Comparison of ENCODE assay signal across 25 cellular contexts in the genomic region with DNA sequence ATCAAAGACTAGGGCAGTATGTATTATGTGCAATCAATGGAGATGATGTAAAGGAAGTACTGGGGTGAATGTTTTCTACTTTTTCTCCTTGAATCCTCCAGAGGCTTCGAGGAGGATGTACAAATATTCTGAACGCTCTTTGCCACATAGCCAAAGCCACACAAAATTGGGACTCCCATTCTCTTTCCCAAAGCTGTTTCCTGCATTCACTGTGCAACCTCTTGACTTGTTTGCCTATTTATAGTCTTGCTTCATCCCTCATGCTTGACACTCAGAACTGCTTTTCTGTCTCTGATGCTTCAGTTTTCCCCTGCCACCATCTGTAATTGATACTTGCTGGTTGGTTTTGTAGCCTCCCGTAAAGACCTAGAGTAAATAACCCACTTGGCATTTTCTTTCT.
A peak's percentile ranks its signal among the peaks of the same experiment; 100 is the strongest.
DNase-seq lines count a peak whose midpoint lies in the region; FAIRE-seq and TF ChIP-seq lines count a peak whose summit lies in the region.
"Had no signal": no experiment of that assay in that cellular context is flagged by ENCODE, and none has a peak within 500 bp of the region (broad histone marks: within the 10 kb centered on the region; RNA-seq: fewer than 3 reads in every experiment).

No MANE protein-coding gene starts in this region.

- no peak overlapping the region for H3K4me2 ChIP-seq in KMS-11
- H3K4me2 ChIP-seq: SK-N-SH had no signal

- DNase-seq in DMS53 (lab: John Stamatoyannopoulos, UW) (peak; percentile 33), DMS53 treated with DMSO at 0.1 percent for 48 hours (lab: John Stamatoyannopoulos, UW; ENCODE audit: unreplicated experiment) (no peak), NCI-H510A treated with DMSO at 0.1 percent for 48 hours (lab: John Stamatoyannopoulos, UW) (peak; percentile 48), GM12891 (ENCODE audit: insufficient read length, low spot score) (no peak), H7 (no peak)
- DNase-seq in activated naive CD4-positive, alpha-beta T cell treated with anti-CD3 and anti-CD28 coated beads, Interleukin-2, amount 10 ng/mL, durations not matched to agents 7 days and 5 days = no peak
- DNase-seq: ACHN; Calu3; CD8-positive, alpha-beta memory T cell; DMS79; GM23248; KBM-7; NCI-H1105 treated with DMSO at 0.1 percent for 48 hours; NCI-H2171 treated with DMSO at 0.1 percent for 48 hours; NCI-H446 treated with DMSO at 0.1 percent for 48 hours; SHP77 treated with DMSO at 0.1 percent for 48 hours; SK-N-SH; T-helper 2 cell had no signal

- no peak for FAIRE-seq in GM12891 (lab: Jason Lieb, UNC)

- H3K27ac Mint-ChIP-seq in nephron = peak overlapping the region; percentile 89 to 98 (median 89)
- H3K27ac Mint-ChIP-seq in activated naive CD4-positive, alpha-beta T cell treated with anti-CD3 and anti-CD28 coated beads, Interleukin-2, amount 10 ng/mL, durations not matched to agents 7 days and 5 days = no peak overlapping the region
- H3K27ac Mint-ChIP-seq: CD8-positive, alpha-beta memory T cell had no signal

- H3K36me3 Mint-ChIP-seq in nephron (ENCODE audit: low read depth) = peaks cover 7% of the 10 kb centered on the region
- H3K36me3 Mint-ChIP-seq in activated naive CD4-positive, alpha-beta T cell treated with anti-CD3 and anti-CD28 coated beads, Interleukin-2, amount 10 ng/mL, durations not matched to agents 7 days and 5 days = no peaks in the 10 kb centered on the region
- H3K36me3 Mint-ChIP-seq: CD8-positive, alpha-beta memory T cell had no signal

- H3K4me1 ChIP-seq in KMS-11 (ENCODE audit: low read depth, poor library complexity, severe bottlenecking) = peaks cover 47% of the 10 kb centered on the region
- H3K4me1 ChIP-seq: HAP-1 had no signal

- peak overlapping the region; percentile 22; the same call in 1 of the 2 replicates for H2AFZ ChIP-seq in KMS-11 (ENCODE audit: low read depth)
- H2AFZ ChIP-seq: GM23248 had no signal

- no peak overlapping the region for H3K27ac ChIP-seq in KMS-11
- H3K27ac ChIP-seq: 22Rv1, C4-2B, GM23248, HL-60, RWPE1 had no signal

- no peak for TF ChIP-seq POLR2A in GM12891 (IDR thresholded peaks at IDR 0.05; ENCODE audit: low read depth, low read length)

- no peaks in the 10 kb centered on the region for H3K79me2 ChIP-seq in KMS-11 (ENCODE audit: insufficient read depth, low read depth)

- TF ChIP-seq CTCF in KMS-11 (conservative IDR thresholded peaks at IDR 0.05; ENCODE audit: low read depth, low read length) (no peak), nephron (IDR thresholded peaks at IDR 0.05; ENCODE audit: unreplicated experiment in 3 of 3) (no peak)

- H3K27me3 Mint-ChIP-seq in nephron (ENCODE audit: low read depth) = no peaks in the 10 kb centered on the region
- peaks cover 3% of the 10 kb centered on the region for H3K27me3 Mint-ChIP-seq in activated naive CD4-positive, alpha-beta T cell treated with anti-CD3 and anti-CD28 coated beads, Interleukin-2, amount 10 ng/mL, durations not matched to agents 7 days and 5 days

- H4K20me1 ChIP-seq in KMS-11 (ENCODE audit: insufficient read depth) = no peaks in the 10 kb centered on the region

- H3K4me3 ChIP-seq in KMS-11 (IDR thresholded peaks at IDR 0.05; ENCODE audit: insufficient read depth, low read depth, low read length) = no peak overlapping the region
- H3K4me3 ChIP-seq in H7 (ENCODE audit: insufficient read depth, low read depth, low read length) = no peak overlapping the region
- H3K4me3 ChIP-seq: GM23248, HAP-1 had no signal

- no peaks in the 10 kb centered on the region for H3K36me3 ChIP-seq in KMS-11 (ENCODE audit: insufficient read depth)
- no peaks in the 10 kb centered on the region for H3K36me3 ChIP-seq in H7 (replicated peaks; ENCODE audit: control insufficient read depth, insufficient read depth, low read length)
- H3K36me3 ChIP-seq: HAP-1 had no signal

- H3K4me1 Mint-ChIP-seq in nephron = peaks cover 49% of the 10 kb centered on the region
- H3K4me1 Mint-ChIP-seq in activated naive CD4-positive, alpha-beta T cell treated with anti-CD3 and anti-CD28 coated beads, Interleukin-2, amount 10 ng/mL, durations not matched to agents 7 days and 5 days = peaks cover 13% of the 10 kb centered on the region

- H3K4me3 Mint-ChIP-seq in nephron = no peak overlapping the region
- H3K4me3 Mint-ChIP-seq in activated naive CD4-positive, alpha-beta T cell treated with anti-CD3 and anti-CD28 coated beads, Interleukin-2, amount 10 ng/mL, durations not matched to agents 7 days and 5 days = no peak overlapping the region
- H3K4me3 Mint-ChIP-seq: CD8-positive, alpha-beta memory T cell had no signal

- no peak overlapping the region for H3K9ac ChIP-seq in KMS-11
- H3K9ac ChIP-seq: GM23248, SK-N-SH had no signal

- peaks cover under 1% of the 10 kb centered on the region for H3K9me3 Mint-ChIP-seq in nephron
- H3K9me3 Mint-ChIP-seq in activated naive CD4-positive, alpha-beta T cell treated with anti-CD3 and anti-CD28 coated beads, Interleukin-2, amount 10 ng/mL, durations not matched to agents 7 days and 5 days = no peaks in the 10 kb centered on the region
- H3K9me3 Mint-ChIP-seq: CD8-positive, alpha-beta memory T cell had no signal

- H3K27me3 ChIP-seq in KMS-11 (ENCODE audit: insufficient read depth, low read depth) (no peaks in the 10 kb centered on the region), H7 (ENCODE audit: control insufficient read depth, insufficient read depth, low read length) (no peaks in the 10 kb centered on the region)

- CTCF ChIA-PET in activated naive CD4-positive, alpha-beta T cell treated with anti-CD3 and anti-CD28 coated beads, Interleukin-2, amount 10 ng/mL, durations not matched to agents 7 days and 5 days (lab: Charles Lee) = interaction anchor here (1.2 kb wide), 1 partner anchor 10 kb away, joined by 3 read pairs; no protein-coding TSS in a partner anchor

TF ChIP-seq in GM12891, 5 proteins besides CTCF, POLR2A, EP300 and RAD21:
- TF ChIP-seq POU2F2 (IDR thresholded peaks at IDR 0.05; ENCODE audit: low read depth, low read length) (no peak), SPI1 (IDR thresholded peaks at IDR 0.05; ENCODE audit: low read depth, low read length) (no peak), TAF1 (IDR thresholded peaks at IDR 0.05; ENCODE audit: low read depth, low read length) (no peak), POLR2AphosphoS5 (IDR thresholded peaks at IDR 0.05; ENCODE audit: low read depth, low read length) (no peak), PAX5 (IDR thresholded peaks at IDR 0.05; ENCODE audit: insufficient read depth, low read length, severe bottlenecking) (no peak)

Comparison
In these comparisons a context has a peak if more than half of its experiments do, and no peak if none do; other contexts are left out.
1. DNase-seq: peak in DMS53 (single experiment) and NCI-H510A treated with DMSO at 0.1 percent for 48 hours (single experiment); none in DMS53 treated with DMSO at 0.1 percent for 48 hours (single experiment), GM12891 (single experiment), H7 (single experiment) and activated naive CD4-positive, alpha-beta T cell treated with anti-CD3 and anti-CD28 coated beads, Interleukin-2, amount 10 ng/mL, durations not matched to agents 7 days and 5 days (single experiment).